In the genomic region with DNA sequence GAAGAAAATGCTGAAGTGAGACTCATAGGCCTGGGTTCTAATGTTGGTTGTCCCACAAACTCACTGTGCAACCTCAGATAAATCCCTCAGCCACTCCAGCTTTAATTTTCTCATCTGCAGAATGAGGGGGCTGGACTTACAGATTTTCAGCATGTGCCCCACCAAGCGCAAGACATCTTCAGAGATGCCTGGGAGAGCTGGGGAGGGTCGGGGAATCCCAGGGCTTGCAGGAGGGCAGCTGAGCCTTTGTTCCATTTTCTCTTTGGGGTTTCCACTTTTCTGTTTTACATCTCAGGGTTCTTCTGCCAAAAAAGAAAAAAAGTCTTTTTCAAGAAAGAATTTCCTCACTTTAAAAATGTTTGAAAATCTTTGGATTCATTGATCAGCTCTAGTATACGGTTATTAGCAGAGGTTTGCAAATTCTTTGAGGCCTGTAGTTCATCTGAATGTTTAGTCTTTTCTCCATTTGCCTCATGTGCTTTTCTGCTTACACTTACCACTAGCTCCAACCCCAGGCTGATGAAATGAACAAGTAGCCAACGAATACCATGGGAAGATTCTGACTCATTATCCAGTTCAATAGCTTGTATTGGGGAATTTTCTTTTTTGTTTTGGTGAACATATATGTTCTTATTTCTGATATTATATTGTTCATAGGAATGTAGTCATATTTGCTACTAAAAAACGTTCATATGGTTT, we compare ENCODE assay signal across 16 cellular contexts. TPM values are rescaled to one million over a fixed set of nuclear protein-coding genes. Genes with fewer than 3 reads are reported as not detected.
A peak's percentile ranks its signal among the peaks of the same experiment; 100 is the strongest.
DNase-seq lines count a peak whose midpoint lies in the region; ATAC-seq and TF ChIP-seq lines count a peak whose summit lies in the region.
"Had no signal": no experiment of that assay in that cellular context is flagged by ENCODE, and none has a peak within 500 bp of the region (broad histone marks: within the 10 kb centered on the region; RNA-seq: fewer than 3 reads in every experiment).

No MANE protein-coding gene starts in this region.

- no peak overlapping the region for H3K4me3 Mint-ChIP-seq in activated CD4-positive, alpha-beta T cell treated with anti-CD3 and anti-CD28 coated beads for 36 hours
- H3K4me3 Mint-ChIP-seq: activated naive CD8-positive, alpha-beta T cell treated with anti-CD3 and anti-CD28 coated beads for 36 hours had no signal

- H3K27ac ChIP-seq in OCI-LY7 (ENCODE audit: low read depth, low read length, poor library complexity, severe bottlenecking) (no peak overlapping the region), iPS-18a (ENCODE audit: low read length) (no peak overlapping the region), SJCRH30 (no peak overlapping the region)
- H3K27ac ChIP-seq: foreskin keratinocyte had no signal

- no peaks in the 10 kb centered on the region for H3K27me3 ChIP-seq in iPS-18a (ENCODE audit: control insufficient read depth, insufficient read depth, low read length)
- H3K27me3 ChIP-seq in SJCRH30 = no peaks in the 10 kb centered on the region
- H3K27me3 ChIP-seq: foreskin keratinocyte had no signal

- intact Hi-C loops in OCI-LY7 (cut with micrococcal nuclease; ENCODE audit: unreplicated experiment) = no loop called here
- intact Hi-C loops in activated CD4-positive, alpha-beta T cell treated with anti-CD3 and anti-CD28 coated beads for 36 hours (cut with DNase I, micrococcal nuclease) = no loop called here

- H3K27ac Mint-ChIP-seq in activated CD4-positive, alpha-beta T cell treated with anti-CD3 and anti-CD28 coated beads for 36 hours = no peak overlapping the region
- H3K27ac Mint-ChIP-seq: activated naive CD8-positive, alpha-beta T cell treated with anti-CD3 and anti-CD28 coated beads for 36 hours had no signal

- H3K27me3 Mint-ChIP-seq in activated CD4-positive, alpha-beta T cell treated with anti-CD3 and anti-CD28 coated beads for 36 hours = no peaks in the 10 kb centered on the region
- H3K27me3 Mint-ChIP-seq: activated naive CD8-positive, alpha-beta T cell treated with anti-CD3 and anti-CD28 coated beads for 36 hours had no signal

- no peaks in the 10 kb centered on the region for H3K9me2 ChIP-seq in OCI-LY7 (ENCODE audit: insufficient read depth, low read length)

- H3K4me3 ChIP-seq in OCI-LY7 (ENCODE audit: low read depth, low read length, poor library complexity, severe bottlenecking) (no peak overlapping the region), iPS-18a (ENCODE audit: low read length) (no peak overlapping the region), SJCRH30 (no peak overlapping the region)

- H3K4me2 ChIP-seq in OCI-LY7 (ENCODE audit: low read length) = peak overlapping the region; percentile 18; the same call in 1 of the 2 replicates

- no peaks in the 10 kb centered on the region for H4K20me1 ChIP-seq in OCI-LY7 (ENCODE audit: insufficient read depth, low read length)

- no TSS peak for BruUV-seq in OCI-LY7 (replicated peaks; lab: Mats Ljungman, UMichigan)

- peak overlapping the region; percentile 20 for H3K9ac ChIP-seq in iPS-18a (ENCODE audit: low read length)

- POLR2A ChIA-PET in GM10248 (lab: Yijun Ruan, JAX) (interaction anchor here (0.8 kb wide), 1 partner anchor 12 kb away, joined by 5 read pairs; no protein-coding TSS in a partner anchor), OCI-LY7 (lab: Charles Lee) (interaction anchor here (0.6 to 2.0 kb wide), 10 partner anchors 7 to 321 kb away, joined by 3 to 8 read pairs (median 4); no protein-coding TSS in a partner anchor)
- POLR2A ChIA-PET in activated CD4-positive, alpha-beta T cell treated with anti-CD3 and anti-CD28 coated beads for 36 hours (lab: Charles Lee) = no interaction called here

- CTCF ChIA-PET in GM10248 (lab: Yijun Ruan, JAX) (interaction anchor here (0.7 to 5.0 kb wide), 17 partner anchors 8 to 97 kb away, joined by 3 to 29 read pairs (median 4); a partner anchor contains a TSS), OCI-LY7 (lab: Charles Lee; ENCODE audit: unreplicated experiment) (interaction anchor here (0.9 to 1.2 kb wide), 2 partner anchors 7 to 9 kb away, joined by 3 read pairs; no protein-coding TSS in a partner anchor)
- CTCF ChIA-PET in activated CD4-positive, alpha-beta T cell treated with anti-CD3 and anti-CD28 coated beads for 36 hours (lab: Charles Lee) = interaction anchor here (0.6 to 0.9 kb wide), 2 partner anchors 56 to 992 kb away, joined by 3 read pairs; no protein-coding TSS in a partner anchor

- no peaks in the 10 kb centered on the region for H3K36me3 Mint-ChIP-seq in activated CD4-positive, alpha-beta T cell treated with anti-CD3 and anti-CD28 coated beads for 36 hours (ENCODE audit: low read depth)
- H3K36me3 Mint-ChIP-seq: activated naive CD8-positive, alpha-beta T cell treated with anti-CD3 and anti-CD28 coated beads for 36 hours had no signal

- H3K4me1 ChIP-seq in OCI-LY7 (ENCODE audit: insufficient read depth, low read length, poor library complexity, severe bottlenecking) (peaks cover 28% of the 10 kb centered on the region), iPS-18a (ENCODE audit: control insufficient read depth, low read depth, low read length) (peaks cover 8% of the 10 kb centered on the region), SJCRH30 (no peaks in the 10 kb centered on the region)
- H3K4me1 ChIP-seq: foreskin keratinocyte had no signal

- peaks cover 5% of the 10 kb centered on the region for H3K4me1 Mint-ChIP-seq in activated CD4-positive, alpha-beta T cell treated with anti-CD3 and anti-CD28 coated beads for 36 hours

- H3K79me2 ChIP-seq in OCI-LY7 (ENCODE audit: insufficient read depth, low read depth, low read length) = peaks cover 66% of the 10 kb centered on the region

- no peak overlapping the region for H2AFZ ChIP-seq in OCI-LY7 (ENCODE audit: low read length)

- DNase-seq in GM10248 (ENCODE audit: extremely low spot score) = peak; percentile 55
- no peak for DNase-seq in OCI-LY7 (ENCODE audit: low spot score)
- DNase-seq in amygdala (lab: John Stamatoyannopoulos, UW) = no peak
- DNase-seq in SW480 (ENCODE audit: low spot score) = no peak
- no peak for DNase-seq in SJCRH30
- no peak for DNase-seq in activated CD4-positive, alpha-beta T cell treated with anti-CD3 and anti-CD28 coated beads for 36 hours
- DNase-seq: activated CD8-positive, alpha-beta memory T cell treated with anti-CD3 and anti-CD28 coated beads, Interleukin-2, amount 50 U/mL, for 4 hours; activated naive CD8-positive, alpha-beta T cell treated with anti-CD3 and anti-CD28 coated beads for 36 hours; AML-193; cortex of kidney; foreskin keratinocyte; NCI-H1092; stimulated activated CD4-positive, alpha-beta T cell treated with anti-CD3 and anti-CD28 coated beads, Interleukin-1b, Interleukin-23, amount 100 ng/mL, for 48 hours; stimulated activated naive CD4-positive, alpha-beta T cell had no signal

- H3K9me3 ChIP-seq in OCI-LY7 (ENCODE audit: low read length) (no peaks in the 10 kb centered on the region; the same call in 1 of the 2 replicates), iPS-18a (ENCODE audit: control insufficient read depth, low read depth, low read length) (no peaks in the 10 kb centered on the region), SJCRH30 (replicated peaks) (no peaks in the 10 kb centered on the region)

- H3K36me3 ChIP-seq in OCI-LY7 (ENCODE audit: insufficient read depth, low read length) (peaks cover 36% of the 10 kb centered on the region), iPS-18a (ENCODE audit: control insufficient read depth, low read depth, low read length) (no peaks in the 10 kb centered on the region), SJCRH30 (no peaks in the 10 kb centered on the region)

- peak; percentile 58 for ATAC-seq in GM21717 (IDR thresholded peaks at IDR 0.05; ENCODE audit: unreplicated experiment)
- no peak for ATAC-seq in activated CD4-positive, alpha-beta T cell treated with anti-CD3 and anti-CD28 coated beads for 36 hours
- ATAC-seq: foreskin keratinocyte had no signal

- TF ChIP-seq CTCF in GM10248 (IDR thresholded peaks at IDR 0.05; ENCODE audit: control extremely low read depth, extremely low read depth, low read depth, missing control alignments) (no peak), OCI-LY7 (conservative IDR thresholded peaks at IDR 0.05; ENCODE audit: low read length) (no peak)

- no peaks in the 10 kb centered on the region for H3K9me3 Mint-ChIP-seq in activated CD4-positive, alpha-beta T cell treated with anti-CD3 and anti-CD28 coated beads for 36 hours (ENCODE audit: low read depth)
- H3K9me3 Mint-ChIP-seq: activated naive CD8-positive, alpha-beta T cell treated with anti-CD3 and anti-CD28 coated beads for 36 hours had no signal

RNA-seq across cellular contexts. Expression of a gene that starts 56.4 kb away (rescaled TPM):
- total RNA-seq in OCI-LY7 (2014; rRNA removed; shearing (Covaris generic)) = 52.6 and 56.5 TPM in 2 replicates
- total RNA-seq in OCI-LY7 (2022) = 85.9 and 98.7 TPM in 2 replicates
- 44.7 and 62.3 TPM in 2 replicates for total RNA-seq in SJCRH30 (2014; rRNA removed; shearing (Covaris generic))
- total RNA-seq in activated CD4-positive, alpha-beta T cell treated with anti-CD3 and anti-CD28 coated beads for 36 hours = 10 to 100 TPM; 13.2 to 18.8 TPM

RNA-seq across cellular contexts. Expression of a gene that starts 58.5 kb away (rescaled TPM):
- total RNA-seq in OCI-LY7 (2014; rRNA removed; shearing (Covaris generic)) = 0.10 TPM in 1 of 2 replicates, not detected in the other
- not detected in 2 replicates for total RNA-seq in OCI-LY7 (2022)
- total RNA-seq in SJCRH30 (2014; rRNA removed; shearing (Covaris generic)) = not detected in 2 replicates
- total RNA-seq in activated CD4-positive, alpha-beta T cell treated with anti-CD3 and anti-CD28 coated beads for 36 hours = under 1 TPM in 1 of 2 experiments, not detected in 1; 0.14 TPM
